Comparison of ENCODE assay signal across 10 cellular contexts in the genomic region with DNA sequence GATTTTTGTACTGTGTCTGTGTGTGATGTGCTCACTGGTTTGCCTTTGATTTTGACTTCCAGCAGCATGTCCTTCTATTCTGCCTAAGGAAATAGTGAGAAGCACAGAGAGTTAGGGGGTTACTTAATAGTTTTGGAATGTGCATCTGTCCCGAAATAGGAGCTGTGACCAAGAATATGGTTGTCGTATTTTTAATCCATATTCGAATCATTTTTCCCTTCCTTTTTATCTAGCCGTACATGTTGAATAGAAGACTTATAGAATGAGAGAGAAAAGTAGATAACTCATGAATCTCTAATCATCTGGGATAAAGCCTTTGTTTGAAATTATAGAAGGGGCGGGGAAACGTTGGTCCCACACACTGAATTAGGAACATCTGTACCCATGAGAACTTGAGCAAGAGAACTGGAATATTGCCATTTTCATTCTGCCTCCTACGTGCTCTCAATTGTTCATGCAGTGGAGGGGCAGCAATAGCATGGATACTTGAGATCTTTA. TPM values are rescaled to one million over a fixed set of nuclear protein-coding genes. Genes with fewer than 3 reads are reported as not detected.
A peak's percentile ranks its signal among the peaks of the same experiment; 100 is the strongest.
DNase-seq lines count a peak whose midpoint lies in the region; TF ChIP-seq lines count a peak whose summit lies in the region.
"Had no signal": no experiment of that assay in that cellular context is flagged by ENCODE, and none has a peak within 500 bp of the region (broad histone marks: within the 10 kb centered on the region; RNA-seq: fewer than 3 reads in every experiment).

No MANE protein-coding gene starts in this region.

- H3K36me3 ChIP-seq in ascending aorta (no peaks in the 10 kb centered on the region), right atrium auricular region (no peaks in the 10 kb centered on the region), stomach (peaks cover 0 to 14% (median 8%) of the 10 kb centered on the region in 4 donors)
- H3K36me3 ChIP-seq: ovary had no signal

- TF ChIP-seq POLR2A in stomach (IDR thresholded peaks at IDR 0.05): no peak

- H3K4me1 ChIP-seq in ascending aorta (peaks cover 16 to 36% of the 10 kb centered on the region in 2 donors), right atrium auricular region (peaks cover 0 to 61% of the 10 kb centered on the region in 2 donors), stomach (peaks cover 13 to 70% (median 45%) of the 10 kb centered on the region in 4 donors)

- H3K9me3 ChIP-seq in ascending aorta (no peaks in the 10 kb centered on the region), right atrium auricular region (no peaks in the 10 kb centered on the region), stomach (no peaks in the 10 kb centered on the region)
- H3K9me3 ChIP-seq: ovary had no signal

- TF ChIP-seq CTCF in ascending aorta (IDR thresholded peaks at IDR 0.05): no peak
- TF ChIP-seq CTCF in right atrium auricular region (IDR thresholded peaks at IDR 0.05): no peak
- TF ChIP-seq CTCF in stomach (IDR thresholded peaks at IDR 0.05): no peak

- H3K27ac ChIP-seq in ascending aorta: peak overlapping the region; percentile 80 to 87
- H3K27ac ChIP-seq in right atrium auricular region: peak overlapping the region; percentile 73 to 87
- H3K27ac ChIP-seq in stomach: peak overlapping the region in 4 of 5 donors; percentile 68 to 78 (median 72)

- H3K4me3 ChIP-seq in ascending aorta (peak overlapping the region in 1 of 2 donors; percentile 36), right atrium auricular region (no peak overlapping the region), stomach (no peak overlapping the region)
- H3K4me3 ChIP-seq: ovary had no signal

- no peak for TF ChIP-seq EP300 in stomach (IDR thresholded peaks at IDR 0.05)

- intact Hi-C loops in ascending aorta (cut with DNase I) (loop anchor here (1.0 to 5.0 kb wide), 3 partner anchors 23 to 59 kb away; no protein-coding TSS in a partner anchor), stomach (cut with DNase I; ENCODE audit: low total_unique reads) (no loop called here)

- H3K27me3 ChIP-seq in ascending aorta: no peaks in the 10 kb centered on the region
- H3K27me3 ChIP-seq in right atrium auricular region: no peaks in the 10 kb centered on the region
- no peaks in the 10 kb centered on the region for H3K27me3 ChIP-seq in stomach
- H3K27me3 ChIP-seq: ovary had no signal

- DNase-seq in DMS 273 treated with DMSO at 0.1 percent for 48 hours (lab: John Stamatoyannopoulos, UW) (peak; percentile 50), ascending aorta (ENCODE audit: low spot score in 2 of 2) (peak in 1 of 2 donors; percentile 71), right atrium auricular region (ENCODE audit: low spot score) (no peak), stomach (no peak), NCI-H1436 (lab: John Stamatoyannopoulos, UW) (no peak), GM19238 (ENCODE audit: insufficient read length, low spot score) (no peak), HK-2 (ENCODE audit: unreplicated experiment) (no peak), T1000 (lab: John Stamatoyannopoulos, UW) (no peak)
- DNase-seq: NCI-H2081 had no signal

- WGBS in stomach, 5 donors: 48 to 78% (median 69%) methylated on average over 7 of the region's 7 CpGs

RNA-seq across cellular contexts. Expression of a gene that starts 23.6 kb away (rescaled TPM):
- total RNA-seq in ascending aorta (35.5 TPM), right atrium auricular region (10 to 100 TPM; 26.4 to 32.5 TPM), stomach (10 to 100 TPM; 11.0 to 47.7 (median 44.6) TPM)
- polyA plus RNA-seq in stomach: 1 to 10 TPM; 8.2 to 8.9 (median 8.6) TPM
